ENCODE assay signal across 21 cellular contexts in genomic region chr2:174892546-174892945, GRCh38.
"Had no signal": no experiment of that assay in that cellular context is flagged by ENCODE, and none has a peak within 500 bp of the region (broad histone marks: within the 10 kb centered on the region; RNA-seq: fewer than 3 reads in every experiment).

No MANE protein-coding gene starts in this region.

- H3K27ac Mint-ChIP-seq: activated CD4-positive, alpha-beta T cell treated with anti-CD3 and anti-CD28 coated beads, Interleukin-2, amount 10 ng/mL, durations not matched to agents 24 days and 14 days; activated naive CD4-positive, alpha-beta T cell treated with anti-CD3 and anti-CD28 coated beads, Interleukin-2, amount 50 U/mL, for 24 hours; mesothelial cell of epicardium; natural killer cell treated with Interleukin-12 subunit alpha and Interleukin-12 subunit beta and Interleukin-15 and Interleukin-18, amount 100 ng/mL, for 72 hours; T-helper 2 cell treated with Interferon-gamma antibody and Interleukin-4, amounts not matched to agents 5 μg/mL and 100 μg/mL, for 36 hours had no signal

- H3K36me3 Mint-ChIP-seq: natural killer cell treated with Interleukin-12 subunit alpha and Interleukin-12 subunit beta and Interleukin-15 and Interleukin-18, amount 100 ng/mL, for 72 hours had no signal

- H3K4me3 ChIP-seq: lung, tibial nerve had no signal

- H3K27me3 ChIP-seq: foreskin keratinocyte, tibial nerve had no signal

- H3K27me3 Mint-ChIP-seq: activated naive CD4-positive, alpha-beta T cell treated with anti-CD3 and anti-CD28 coated beads, Interleukin-2, amount 50 U/mL, for 24 hours had no signal

- H3K9me3 ChIP-seq: tibial nerve had no signal

- H3K4me1 Mint-ChIP-seq: activated naive CD4-positive, alpha-beta T cell treated with anti-CD3 and anti-CD28 coated beads, Interleukin-2, amount 50 U/mL, for 24 hours had no signal

- H3K4me1 ChIP-seq: foreskin keratinocyte, tibial nerve had no signal

- DNase-seq: activated CD4-positive, alpha-beta T cell treated with anti-CD3 and anti-CD28 coated beads, Interleukin-2, amount 10 ng/mL, durations not matched to agents 24 days and 14 days; activated CD8-positive, alpha-beta memory T cell treated with anti-CD3 and anti-CD28 coated beads, Interleukin-2, amount 50 U/mL, for 4 hours; activated effector memory CD4-positive, alpha-beta T cell treated with anti-CD3 and anti-CD28 coated beads, Interleukin-2, amount 50 U/mL, for 16 hours; activated T-cell treated with anti-CD3 and anti-CD28 coated beads, Interleukin-2, amount 50 U/mL, for 48 hours; dermis blood vessel endothelial cell; effector memory CD4-positive, alpha-beta T cell; foreskin keratinocyte; glutamatergic neuron; hypothalamus; kidney; stimulated activated naive CD4-positive, alpha-beta T cell; substantia nigra had no signal

- H3K27ac ChIP-seq: epithelial cell of prostate, foreskin keratinocyte, tibial nerve had no signal

- H3K4me3 Mint-ChIP-seq: activated CD4-positive, alpha-beta T cell treated with anti-CD3 and anti-CD28 coated beads, Interleukin-2, amount 10 ng/mL, durations not matched to agents 24 days and 14 days; activated naive CD4-positive, alpha-beta T cell treated with anti-CD3 and anti-CD28 coated beads, Interleukin-2, amount 50 U/mL, for 24 hours; mesothelial cell of epicardium; natural killer cell treated with Interleukin-12 subunit alpha and Interleukin-12 subunit beta and Interleukin-15 and Interleukin-18, amount 100 ng/mL, for 72 hours; T-helper 2 cell treated with Interferon-gamma antibody and Interleukin-4, amounts not matched to agents 5 μg/mL and 100 μg/mL, for 36 hours had no signal

- H3K9me3 Mint-ChIP-seq: activated naive CD4-positive, alpha-beta T cell treated with anti-CD3 and anti-CD28 coated beads, Interleukin-2, amount 50 U/mL, for 24 hours; natural killer cell treated with Interleukin-12 subunit alpha and Interleukin-12 subunit beta and Interleukin-15 and Interleukin-18, amount 100 ng/mL, for 72 hours; T-helper 2 cell treated with Interferon-gamma antibody and Interleukin-4, amounts not matched to agents 5 μg/mL and 100 μg/mL, for 36 hours had no signal

- ATAC-seq: foreskin keratinocyte; left lobe of liver; natural killer cell treated with Interleukin-12 subunit alpha and Interleukin-12 subunit beta and Interleukin-15 and Interleukin-18, amount 100 ng/mL, for 72 hours had no signal

- FAIRE-seq: kidney, urothelium cell line had no signal
